Comparison of ENCODE assay signal across 1 cellular context in genomic region chr12:108949976-108950375, GRCh38.
TF ChIP-seq lines count a peak whose summit lies in the region.

No MANE protein-coding gene starts in this region.

TF ChIP-seq in WTC11, 78 proteins besides CTCF, POLR2A, EP300 and RAD21 (continued from another document):
- TF ChIP-seq HMGXB4 (CRISPR knock-in tag; IDR thresholded peaks at IDR 0.05) (no peak), ZNF121 (CRISPR knock-in tag; IDR thresholded peaks at IDR 0.05) (no peak), STAT6 (CRISPR knock-in tag; conservative IDR thresholded peaks at IDR 0.05; ENCODE audit: low read depth) (no peak), IRF2 (CRISPR knock-in tag; IDR thresholded peaks at IDR 0.05; ENCODE audit: borderline replicate concordance, low read depth) (no peak), JUN (CRISPR knock-in tag; IDR thresholded peaks at IDR 0.05) (no peak), PREB (CRISPR knock-in tag; IDR thresholded peaks at IDR 0.05; ENCODE audit: borderline replicate concordance) (no peak)
